Comparison of ENCODE assay signal across 2 cellular contexts in the genomic region with DNA sequence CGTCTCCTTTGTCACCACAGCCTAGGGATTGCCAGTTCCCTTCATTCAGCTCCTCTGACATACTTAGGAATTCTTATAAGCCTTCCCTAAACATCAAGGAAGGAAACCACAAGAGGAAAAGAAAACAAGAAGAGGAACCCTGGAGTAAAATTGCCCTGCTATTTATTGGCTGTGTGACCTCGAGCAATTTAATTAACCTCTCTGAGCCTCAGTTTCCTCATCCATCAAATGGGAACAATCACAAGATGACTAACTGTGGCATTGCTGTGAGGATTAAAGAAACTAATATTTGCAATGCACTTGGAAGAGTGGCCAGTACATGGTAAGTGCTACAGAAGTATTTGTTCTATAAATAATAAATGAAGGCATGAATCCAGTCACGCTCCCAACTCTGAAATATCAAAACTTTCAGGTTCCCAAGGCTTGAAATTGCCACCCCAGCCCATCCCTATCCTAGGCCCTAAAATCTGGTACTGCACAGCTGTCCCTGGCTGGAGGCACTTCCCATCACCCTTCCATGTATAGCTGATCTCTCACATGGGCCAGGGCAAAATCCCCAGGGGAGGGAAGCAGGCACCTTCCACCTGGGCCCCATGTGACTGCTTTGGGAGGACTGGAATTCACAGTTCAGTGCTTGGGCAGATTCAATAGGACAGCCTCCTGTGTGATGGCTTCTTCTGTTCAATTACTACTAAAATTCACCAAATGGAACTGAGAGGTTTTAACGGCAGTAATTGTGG.
A peak's percentile ranks its signal among the peaks of the same experiment; 100 is the strongest.
TF ChIP-seq lines count a peak whose summit lies in the region.

No MANE protein-coding gene starts in this region.

TF ChIP-seq in HepG2, 621 proteins besides CTCF, POLR2A, EP300 and RAD21:
- TF ChIP-seq ZNF768 (CRISPR knock-in tag; IDR thresholded peaks at IDR 0.05) (peak; percentile 18; the same call in 1 of the 2 replicates), ZNF562 (CRISPR knock-in tag; IDR thresholded peaks at IDR 0.05; ENCODE audit: borderline replicate concordance) (no peak), ZNF629 (CRISPR knock-in tag; conservative IDR thresholded peaks at IDR 0.05) (peak; percentile 60; the same call in 1 of the 2 replicates), SP5 (CRISPR knock-in tag; IDR thresholded peaks at IDR 0.05; ENCODE audit: borderline replicate concordance, low read depth) (no peak), FOXK2 (IDR thresholded peaks at IDR 0.05) (no peak)

TF ChIP-seq in H1, 55 proteins besides CTCF, POLR2A, EP300 and RAD21:
- TF ChIP-seq, protein P1, sequence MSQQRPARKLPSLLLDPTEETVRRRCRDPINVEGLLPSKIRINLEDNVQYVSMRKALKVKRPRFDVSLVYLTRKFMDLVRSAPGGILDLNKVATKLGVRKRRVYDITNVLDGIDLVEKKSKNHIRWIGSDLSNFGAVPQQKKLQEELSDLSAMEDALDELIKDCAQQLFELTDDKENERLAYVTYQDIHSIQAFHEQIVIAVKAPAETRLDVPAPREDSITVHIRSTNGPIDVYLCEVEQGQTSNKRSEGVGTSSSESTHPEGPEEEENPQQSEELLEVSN (IDR thresholded peaks at IDR 0.05) = no peak
- TF ChIP-seq CTBP2 (IDR thresholded peaks at IDR 0.05; ENCODE audit: borderline replicate concordance, insufficient read depth, insufficient read length, low read length) (no peak), SIX5 (IDR thresholded peaks at IDR 0.05; ENCODE audit: low read depth, low read length) (no peak), KDM1A (IDR thresholded peaks at IDR 0.05; ENCODE audit: borderline replicate concordance, low read length) (peak; percentile 57; the same call in 1 of the 2 replicates)
